Comparison of ENCODE assay signal across 8 cellular contexts in genomic region chr7:103347507-103348267, GRCh38. TPM values are rescaled to one million over a fixed set of nuclear protein-coding genes. Genes with fewer than 3 reads are reported as not detected.
DNase-seq lines count a peak whose midpoint lies in the region; ATAC-seq, FAIRE-seq and TF ChIP-seq lines count a peak whose summit lies in the region.

PSMC2 (plus strand) TSS chr7:103347643; CDS start chr7:103347712, 69 bp downstream.

- peak within 1 kb of the TSS; percentile 97 for H3K27ac Mint-ChIP-seq in activated T-helper 17 cell treated with anti-CD3 and anti-CD28 coated beads, Interleukin-2, amount 50 U/mL, for 72 hours
- H3K27ac Mint-ChIP-seq in naive thymus-derived CD8-positive, alpha-beta T cell: peak within 1 kb of the TSS; percentile 93 to 100 (median 98)
- peak within 1 kb of the TSS; percentile 97 for H3K27ac Mint-ChIP-seq in stimulated activated naive B cell treated with anti-CD40 and anti-IgM and Interleukin-4, amounts not matched to agents 10 μg/mL and 1 μg/mL and 100 μg/mL, for 72 hours

- peak within 1 kb of the TSS; percentile 99 for H3K4me3 Mint-ChIP-seq in activated T-helper 17 cell treated with anti-CD3 and anti-CD28 coated beads, Interleukin-2, amount 50 U/mL, for 72 hours
- H3K4me3 Mint-ChIP-seq in naive thymus-derived CD8-positive, alpha-beta T cell: peak within 1 kb of the TSS; percentile 95 to 100 (median 98)
- H3K4me3 Mint-ChIP-seq in stimulated activated naive B cell treated with anti-CD40 and anti-IgM and Interleukin-4, amounts not matched to agents 10 μg/mL and 1 μg/mL and 100 μg/mL, for 72 hours: peak within 1 kb of the TSS; percentile 97 to 98

- peaks cover 70% of the 10 kb centered on the region for H3K36me3 Mint-ChIP-seq in activated T-helper 17 cell treated with anti-CD3 and anti-CD28 coated beads, Interleukin-2, amount 50 U/mL, for 72 hours (ENCODE audit: low read depth)
- peaks cover 0 to 24% (median 0%) of the 10 kb centered on the region in 3 donors for H3K36me3 Mint-ChIP-seq in naive thymus-derived CD8-positive, alpha-beta T cell
- H3K36me3 Mint-ChIP-seq in stimulated activated naive B cell treated with anti-CD40 and anti-IgM and Interleukin-4, amounts not matched to agents 10 μg/mL and 1 μg/mL and 100 μg/mL, for 72 hours: peaks cover 28 to 34% of the 10 kb centered on the region in 2 donors

- no peaks in the 10 kb centered on the region for H3K9me3 Mint-ChIP-seq in activated T-helper 17 cell treated with anti-CD3 and anti-CD28 coated beads, Interleukin-2, amount 50 U/mL, for 72 hours
- H3K9me3 Mint-ChIP-seq in naive thymus-derived CD8-positive, alpha-beta T cell: no peaks in the 10 kb centered on the region
- H3K9me3 Mint-ChIP-seq in stimulated activated naive B cell treated with anti-CD40 and anti-IgM and Interleukin-4, amounts not matched to agents 10 μg/mL and 1 μg/mL and 100 μg/mL, for 72 hours: no peaks in the 10 kb centered on the region

- CTCF ChIA-PET in RWPE1 (lab: Yijun Ruan, JAX): no interaction called here

- FAIRE-seq in H54 (lab: Jason Lieb, UNC): peak; percentile 71

- H3K27ac ChIP-seq in RWPE1: peak within 1 kb of the TSS; percentile 92

- peak; percentile 67 for ATAC-seq in activated T-helper 17 cell treated with anti-CD3 and anti-CD28 coated beads, Interleukin-2, amount 50 U/mL, for 72 hours (replicated peaks)
- ATAC-seq in naive thymus-derived CD8-positive, alpha-beta T cell: peak; percentile 69 to 71
- peak; percentile 78 to 81 for ATAC-seq in stimulated activated naive B cell treated with anti-CD40 and anti-IgM and Interleukin-4, amounts not matched to agents 10 μg/mL and 1 μg/mL and 100 μg/mL, for 72 hours (replicated peaks)

- H3K4me1 Mint-ChIP-seq in activated T-helper 17 cell treated with anti-CD3 and anti-CD28 coated beads, Interleukin-2, amount 50 U/mL, for 72 hours: peaks cover 38% of the 10 kb centered on the region
- H3K4me1 Mint-ChIP-seq in naive thymus-derived CD8-positive, alpha-beta T cell: peaks cover 30 to 82% (median 63%) of the 10 kb centered on the region in 4 donors
- H3K4me1 Mint-ChIP-seq in stimulated activated naive B cell treated with anti-CD40 and anti-IgM and Interleukin-4, amounts not matched to agents 10 μg/mL and 1 μg/mL and 100 μg/mL, for 72 hours: peaks cover 19 to 49% of the 10 kb centered on the region in 2 donors

- TF ChIP-seq CTCF in RWPE1 (conservative IDR thresholded peaks at IDR 0.05; ENCODE audit: low read depth): no peak
- no peak for TF ChIP-seq CTCF in fibroblast of mammary gland (conservative IDR thresholded peaks at IDR 0.05; ENCODE audit: control insufficient read depth, insufficient read depth, low read depth, low read length)

- H3K27me3 Mint-ChIP-seq in activated T-helper 17 cell treated with anti-CD3 and anti-CD28 coated beads, Interleukin-2, amount 50 U/mL, for 72 hours: no peaks in the 10 kb centered on the region
- no peaks in the 10 kb centered on the region for H3K27me3 Mint-ChIP-seq in naive thymus-derived CD8-positive, alpha-beta T cell
- no peaks in the 10 kb centered on the region for H3K27me3 Mint-ChIP-seq in stimulated activated naive B cell treated with anti-CD40 and anti-IgM and Interleukin-4, amounts not matched to agents 10 μg/mL and 1 μg/mL and 100 μg/mL, for 72 hours

- peak within 1 kb of the TSS; percentile 95 for H3K4me3 ChIP-seq in fibroblast of mammary gland (ENCODE audit: control insufficient read depth, low read depth, low read length)

- POLR2A ChIA-PET in RWPE1 (lab: Yijun Ruan, JAX; ENCODE audit: low non-redundant PET): no interaction called here
- POLR2A ChIA-PET in naive thymus-derived CD8-positive, alpha-beta T cell (lab: Charles Lee): interaction anchor here (0.8 to 1.3 kb wide), 6 partner anchors 11 to 272 kb away, joined by 3 to 6 read pairs (median 3); no protein-coding TSS in a partner anchor

- peak; percentile 65; the same call in 1 of the 2 replicates for TF ChIP-seq POLR2A in H54 (IDR thresholded peaks at IDR 0.05; ENCODE audit: low read depth, low read length)

- peak; percentile 91 for DNase-seq in EL
- DNase-seq in H54 (ENCODE audit: insufficient read length, low spot score): peak; percentile 49
- DNase-seq in LoVo (ENCODE audit: low spot score): peak; percentile 95
- DNase-seq in RWPE1 (ENCODE audit: low spot score): peak; percentile 81
- peak; percentile 93 for DNase-seq in fibroblast of mammary gland (ENCODE audit: low read depth)
- DNase-seq in naive thymus-derived CD8-positive, alpha-beta T cell: peak; percentile 50 to 91 (median 84)
- peak; percentile 84 for DNase-seq in stimulated activated naive B cell treated with anti-CD40 and anti-IgM and Interleukin-4, amounts not matched to agents 10 μg/mL and 1 μg/mL and 100 μg/mL, for 72 hours

RNA-seq across cellular contexts. Expression of gene PSMC2, which starts in this region (rescaled TPM):
- total RNA-seq in activated T-helper 17 cell treated with anti-CD3 and anti-CD28 coated beads, Interleukin-2, amount 50 U/mL, for 72 hours: 100 to 1,000 TPM; 111 to 180 TPM
- 10 to 100 TPM; 68.8 to 73.5 TPM for total RNA-seq in naive thymus-derived CD8-positive, alpha-beta T cell
- polyA plus RNA-seq in naive thymus-derived CD8-positive, alpha-beta T cell: 10 to 100 TPM; 90.3 to 95.5 (median 94.2) TPM

Comparison
In these comparisons a context has a peak if more than half of its experiments do, and no peak if none do; other contexts are left out.
1. Peak in every context shown above with its lines: DNase-seq, ATAC-seq, H3K4me3 ChIP-seq and H3K27ac ChIP-seq.